In the genomic region with DNA sequence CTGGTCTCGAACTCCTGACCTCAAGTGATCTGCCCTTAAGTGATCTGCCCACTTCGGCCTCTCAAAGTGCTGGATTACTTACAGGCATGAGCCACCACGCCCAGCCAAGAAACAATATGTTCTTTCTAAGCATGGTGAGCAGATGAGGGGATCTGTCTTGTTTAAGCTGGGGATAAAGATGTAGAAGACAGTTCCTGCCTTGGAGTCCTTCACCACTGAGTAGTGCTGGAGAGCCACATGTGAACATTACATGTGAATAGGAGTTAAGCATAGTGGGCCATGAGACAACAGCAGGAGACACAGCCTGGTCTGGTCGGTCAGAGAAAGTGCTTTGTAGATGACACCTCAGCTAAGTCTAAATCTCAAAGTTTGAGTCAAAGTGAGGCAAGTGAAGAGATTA, we compare ENCODE assay signal across 18 cellular contexts. TPM values are rescaled to one million over a fixed set of nuclear protein-coding genes. Genes with fewer than 3 reads are reported as not detected.
DNase-seq lines count a peak whose midpoint lies in the region; ATAC-seq, FAIRE-seq and TF ChIP-seq lines count a peak whose summit lies in the region.
"Had no signal": no experiment of that assay in that cellular context is flagged by ENCODE, and none has a peak within 500 bp of the region (broad histone marks: within the 10 kb centered on the region; RNA-seq: fewer than 3 reads in every experiment).

No MANE protein-coding gene starts in this region.

- 42% methylated on average over 4 of the region's 4 CpGs for WGBS in K562 (ENCODE audit: insufficient coverage, low coverage, missing lambda C conversion rate)

- peak; percentile 29 for ATAC-seq in K562
- ATAC-seq: activated naive CD4-positive, alpha-beta T cell treated with anti-CD3 and anti-CD28 coated beads, Interleukin-2, amount 50 U/mL, for 72 hours had no signal

- FAIRE-seq in K562 (lab: Jason Lieb, UNC), result no peak
- FAIRE-seq: GM18507 had no signal

- intact Hi-C loops in K562 (cut with micrococcal nuclease) (no loop called here), uterus (cut with DNase I; ENCODE audit: low total_unique reads) (no loop called here)

- H3K9ac ChIP-seq in K562 (ENCODE audit: insufficient read depth in 1 of 2, low read depth in 2 of 2, low read length in 2 of 2), result peak overlapping the region in 1 of 2 experiments; percentile 4; a peak in 1 of 4 replicates

- H3K27ac Mint-ChIP-seq in activated T-cell treated with anti-CD3 and anti-CD28 coated beads, Interleukin-2, amount 50 U/mL, for 24 hours, result peak overlapping the region; percentile 1

- H3K4me2 ChIP-seq in K562 (ENCODE audit: insufficient read depth, low read length) (no peak overlapping the region), osteoblast (ENCODE audit: insufficient read depth, low read length) (no peak overlapping the region)

- H2AFZ ChIP-seq in K562 (ENCODE audit: low read depth, low read length), result 0 out of 2 replicates have a peak overlapping the region, but pooled peaks have one; percentile 22
- H2AFZ ChIP-seq in osteoblast (ENCODE audit: low read length), result no peak overlapping the region

- POLR2A ChIA-PET in K562 (lab: Yijun Ruan, JAX), result interaction anchor here (0.6 to 2.3 kb wide), 8 partner anchors 10 to 118 kb away, joined by 3 to 13 read pairs (median 3); no protein-coding TSS in a partner anchor

- H3K27ac ChIP-seq in K562 (ENCODE audit: extremely low read depth, low read depth, low read length) (no peak overlapping the region), osteoblast (ENCODE audit: low read depth, low read length) (no peak overlapping the region), uterus (no peak overlapping the region)
- H3K27ac ChIP-seq: HL-60, psoas muscle, vagina had no signal

- peaks cover 42% of the 10 kb centered on the region for H3K4me1 Mint-ChIP-seq in activated T-cell treated with anti-CD3 and anti-CD28 coated beads, Interleukin-2, amount 50 U/mL, for 24 hours (ENCODE audit: low read depth)

- H3K4me1 ChIP-seq in K562 (replicated peaks in 1 of 2; ENCODE audit: control insufficient read depth in 2 of 2, insufficient read depth in 2 of 2, low read length in 2 of 2), result no peaks in the 10 kb centered on the region
- no peaks in the 10 kb centered on the region for H3K4me1 ChIP-seq in osteoblast (ENCODE audit: insufficient read depth, low read length)
- no peaks in the 10 kb centered on the region for H3K4me1 ChIP-seq in uterus
- H3K4me1 ChIP-seq: psoas muscle, vagina had no signal

- peaks cover 27% of the 10 kb centered on the region for H3K36me3 ChIP-seq in K562 (ENCODE audit: control insufficient read depth, insufficient read depth, low read length)
- H3K36me3 ChIP-seq in osteoblast (ENCODE audit: insufficient read depth, low read length), result peaks cover 29% of the 10 kb centered on the region
- no peaks in the 10 kb centered on the region for H3K36me3 ChIP-seq in uterus

- no peak for DNase-seq in activated T-cell treated with anti-CD3 and anti-CD28 coated beads, Interleukin-2, amount 50 U/mL, for 24 hours
- DNase-seq in activated T-cell treated with anti-CD3 and anti-CD28 coated beads for 4 hours (no peak), LHCN-M2 (ENCODE audit: low read depth) (peak; percentile 20), K562 (ENCODE audit: extremely low read depth in 1 of 4, low spot score in 3 of 4) (no peak), osteoblast (ENCODE audit: insufficient read length, low spot score, missing footprints) (peak; percentile 72), uterus (no peak), NCI-H1092 treated with DMSO at 0.1 percent for 48 hours (lab: John Stamatoyannopoulos, UW) (no peak)
- DNase-seq in central memory CD4-positive, alpha-beta T cell, result no peak
- DNase-seq: activated CD4-positive, CD25-positive, alpha-beta regulatory T cell; effector CD8-positive, alpha-beta T cell; Karpas-422; NCI-H1436 treated with DMSO at 0.1 percent for 48 hours; NCI-H446; psoas muscle had no signal

- no peak overlapping the region for H3K4me3 Mint-ChIP-seq in activated T-cell treated with anti-CD3 and anti-CD28 coated beads, Interleukin-2, amount 50 U/mL, for 24 hours

- H3K9me3 ChIP-seq in K562 (replicated peaks; ENCODE audit: control insufficient read depth, insufficient read depth, low read depth, low read length) (no peaks in the 10 kb centered on the region), osteoblast (ENCODE audit: low read depth, low read length) (no peaks in the 10 kb centered on the region), uterus (no peaks in the 10 kb centered on the region)
- H3K9me3 ChIP-seq: psoas muscle, vagina had no signal

- peaks cover 37% of the 10 kb centered on the region for H3K36me3 Mint-ChIP-seq in activated T-cell treated with anti-CD3 and anti-CD28 coated beads, Interleukin-2, amount 50 U/mL, for 24 hours (ENCODE audit: low read depth)

- no peak for TF ChIP-seq POLR2A in K562 (conservative IDR thresholded peaks at IDR 0.05)
- TF ChIP-seq POLR2A in uterus (IDR thresholded peaks at IDR 0.05), result no peak

- peak in 1 of 3 experiments; percentile 13; a peak in 1 of 6 replicates for TF ChIP-seq CTCF in K562 (IDR thresholded peaks at IDR 0.05 in 2 of 3, conservative IDR thresholded peaks at IDR 0.05 in 1 of 3; ENCODE audit: insufficient read depth in 2 of 3, low read depth in 1 of 3, low read length in 3 of 3)
- TF ChIP-seq CTCF in osteoblast (IDR thresholded peaks at IDR 0.05; ENCODE audit: extremely low read depth, low read depth, low read length), result no peak
- TF ChIP-seq CTCF in uterus (IDR thresholded peaks at IDR 0.05), result no peak

- H3K27me3 Mint-ChIP-seq in activated T-cell treated with anti-CD3 and anti-CD28 coated beads, Interleukin-2, amount 50 U/mL, for 24 hours, result no peaks in the 10 kb centered on the region

- no peak for TF ChIP-seq EP300 in K562 (IDR thresholded peaks at IDR 0.05; ENCODE audit: low read length)

- no TSS peak for BruUV-seq in K562 (replicated peaks; lab: Mats Ljungman, UMichigan)

- no peaks in the 10 kb centered on the region for H3K9me3 Mint-ChIP-seq in activated T-cell treated with anti-CD3 and anti-CD28 coated beads, Interleukin-2, amount 50 U/mL, for 24 hours
- H3K9me3 Mint-ChIP-seq: activated naive CD4-positive, alpha-beta T cell treated with anti-CD3 and anti-CD28 coated beads, Interleukin-2, amount 50 U/mL, for 72 hours had no signal

- no peaks in the 10 kb centered on the region for H3K79me2 ChIP-seq in K562 (ENCODE audit: control insufficient read depth, insufficient read depth, low read length)
- H3K79me2 ChIP-seq in osteoblast (ENCODE audit: insufficient read depth, low read length), result no peaks in the 10 kb centered on the region

- 0 out of 4 replicates have a peak, but pooled peaks of 1 of the 2 experiments have one; percentile 14 for TF ChIP-seq RAD21 in K562 (CRISPR knock-in tag; conservative IDR thresholded peaks at IDR 0.05 in 1 of 2, IDR thresholded peaks at IDR 0.05 in 1 of 2)

- in situ Hi-C loops in K562 (cut with MboI), result no loop called here

- H3K9me1 ChIP-seq in K562 (ENCODE audit: control insufficient read depth, insufficient read depth, low read length), result no peaks in the 10 kb centered on the region

- H3K4me3 ChIP-seq in K562 (no peak overlapping the region), osteoblast (ENCODE audit: insufficient read depth, low read length) (no peak overlapping the region), uterus (no peak overlapping the region)
- H3K4me3 ChIP-seq: psoas muscle, vagina had no signal

- H4K20me1 ChIP-seq in K562 (replicated peaks; ENCODE audit: control insufficient read depth, insufficient read depth, low read length) (0 out of 2 replicates have a peak, but pooled peaks cover 4% of the 10 kb centered on the region), osteoblast (ENCODE audit: insufficient read depth, low read length) (peaks cover 10% of the 10 kb centered on the region)

- CTCF ChIA-PET in K562 (lab: Yijun Ruan, JAX; ENCODE audit: low intra/inter-chr PET ratio), result no interaction called here

- no peaks in the 10 kb centered on the region for H3K27me3 ChIP-seq in K562 (ENCODE audit: control insufficient read depth in 2 of 2, insufficient read depth in 2 of 2, low read length in 2 of 2)
- no peaks in the 10 kb centered on the region for H3K27me3 ChIP-seq in osteoblast (ENCODE audit: insufficient read depth, low read length)
- H3K27me3 ChIP-seq in uterus, result no peaks in the 10 kb centered on the region
- H3K27me3 ChIP-seq: vagina had no signal

TF ChIP-seq in K562, 482 proteins besides CTCF, POLR2A, EP300 and RAD21 (continues in another document):
- TF ChIP-seq ZNF140 (CRISPR knock-in tag; IDR thresholded peaks at IDR 0.05) (no peak), NR4A1 (CRISPR knock-in tag; IDR thresholded peaks at IDR 0.05) (no peak), NR4A1 (tag; IDR thresholded peaks at IDR 0.05) (no peak), ZNF584 (CRISPR knock-in tag; IDR thresholded peaks at IDR 0.05; ENCODE audit: low read depth) (no peak)

RNA-seq across cellular contexts. Expression of a gene that starts 26.0 kb away (rescaled TPM):
- total RNA-seq in LHCN-M2 (2014; rRNA removed) (413 and 429 TPM in 2 replicates), K562 (2014; rRNA removed) (147 and 188 TPM in 2 replicates), K562 (2014; rRNA removed; fragmentation: Illumina TruSeq; extraction: Trizol) (268 and 290 TPM in 2 replicates), K562 (2015; rRNA removed; fragmentation: Illumina TruSeq; extraction: Trizol) (247 and 254 TPM in 2 replicates), K562 (2021) (322 and 355 TPM in 2 replicates), osteoblast (398 and 421 TPM in 2 replicates), uterus (100 to 1,000 TPM; 201 to 298 (median 263) TPM)
- polyA plus RNA-seq in LHCN-M2 (2012), result 355 TPM
- 401 and 445 TPM in 2 replicates for total RNA-seq in K562 (2011; cell fraction: chromatin; rRNA removed; ENCODE audit: low replicate concordance)
- 407 and 460 TPM in 2 replicates for total RNA-seq in K562 (2011; cell fraction: nucleolus; rRNA removed)
- total RNA-seq in K562 (2011; cell fraction: nucleoplasm; rRNA removed), result 608 and 797 TPM in 2 replicates
- polyA plus RNA-seq in K562 (2011; rRNA removed) (357 and 403 TPM in 2 replicates), K562 (2014; fragmentation: Illumina TruSeq; extraction: Trizol) (325 and 352 TPM in 2 replicates), K562 (2014; fragmentation: Nextera tagmentation; extraction: Ambion mirVana) (1,000 to 10,000 TPM; 1,205 to 1,288 TPM), K562 (2014; rRNA removed) (197 and 209 TPM in 2 replicates)
- 276 and 434 TPM in 2 replicates for polyA plus RNA-seq in K562 (2011; cell fraction: cytosol; rRNA removed)
- polyA plus RNA-seq in K562 (2011; cell fraction: nucleus; rRNA removed), result 186 and 273 TPM in 2 replicates
- 452 and 476 TPM in 2 replicates for polyA plus RNA-seq in K562 (2012)
- polyA minus RNA-seq in K562 (2011; rRNA and poly(A)+ RNA removed), result 220 and 237 TPM in 2 replicates
- polyA minus RNA-seq in K562 (2011; cell fraction: cytosol; rRNA and poly(A)+ RNA removed), result 91.4 and 130 TPM in 2 replicates
- polyA minus RNA-seq in K562 (2011; cell fraction: nucleus; rRNA and poly(A)+ RNA removed), result 50.4 and 88.6 TPM in 2 replicates

Comparison
In these comparisons a context has a peak if more than half of its experiments do, and no peak if none do; other contexts are left out.
1. DNase-seq: peak in LHCN-M2 (single experiment) and osteoblast (single experiment); none in activated T-cell treated with anti-CD3 and anti-CD28 coated beads, Interleukin-2, amount 50 U/mL, for 24 hours (single experiment), activated T-cell treated with anti-CD3 and anti-CD28 coated beads for 4 hours (single experiment), K562 (0 of 4), central memory CD4-positive, alpha-beta T cell (single experiment), uterus (0 of 2) and NCI-H1092 treated with DMSO at 0.1 percent for 48 hours (single experiment).